In genomic region chr1:1000357-1001056, GRCh38 we compare ENCODE assay signal across 1 cellular context.
TF ChIP-seq lines count a peak whose summit lies in the region.

No MANE protein-coding gene starts in this region.

TF ChIP-seq in HepG2, 621 proteins besides CTCF, POLR2A, EP300 and RAD21 (continues in another document):
- peak; percentile 58 for TF ChIP-seq KLF12 (CRISPR knock-in tag; IDR thresholded peaks at IDR 0.05; ENCODE audit: borderline replicate concordance)
- TF ChIP-seq POGZ (CRISPR knock-in tag; IDR thresholded peaks at IDR 0.05), result peak; percentile 71
- no peak for TF ChIP-seq ZSCAN30 (CRISPR knock-in tag; IDR thresholded peaks at IDR 0.05)
- TF ChIP-seq SETDB1 (CRISPR knock-in tag; IDR thresholded peaks at IDR 0.05; ENCODE audit: borderline replicate concordance), result no peak
- TF ChIP-seq ZC3H13 (CRISPR knock-in tag; IDR thresholded peaks at IDR 0.05), result peak; percentile 56
- 0 out of 2 replicates have a peak, but pooled peaks have one; percentile 31 for TF ChIP-seq ZNF510 (CRISPR knock-in tag; IDR thresholded peaks at IDR 0.05; ENCODE audit: low read depth)
- no peak for TF ChIP-seq DDIT3 (CRISPR knock-in tag; IDR thresholded peaks at IDR 0.05)
- TF ChIP-seq IRF2 (CRISPR knock-in tag; IDR thresholded peaks at IDR 0.05), result peak; percentile 57; the same call in 1 of the 2 replicates
- TF ChIP-seq PHF20 (CRISPR knock-in tag; IDR thresholded peaks at IDR 0.05), result no peak
- TF ChIP-seq ZNF687 (CRISPR knock-in tag; IDR thresholded peaks at IDR 0.05), result peak; percentile 96
- no peak for TF ChIP-seq HNF4A (CRISPR knock-in tag; IDR thresholded peaks at IDR 0.05)
- TF ChIP-seq ZNF724P (CRISPR knock-in tag; IDR thresholded peaks at IDR 0.05; ENCODE audit: borderline replicate concordance), result peak; percentile 94; the same call in 1 of the 2 replicates
- TF ChIP-seq ZNF34 (CRISPR knock-in tag; IDR thresholded peaks at IDR 0.05; ENCODE audit: borderline replicate concordance), result no peak
- TF ChIP-seq RXRB (CRISPR knock-in tag; IDR thresholded peaks at IDR 0.05; ENCODE audit: borderline replicate concordance), result peak; percentile 24; the same call in 1 of the 2 replicates
- no peak for TF ChIP-seq FUBP1 (CRISPR knock-in tag; IDR thresholded peaks at IDR 0.05; ENCODE audit: borderline replicate concordance)
- TF ChIP-seq FLYWCH1 (CRISPR knock-in tag; IDR thresholded peaks at IDR 0.05), result no peak
- no peak for TF ChIP-seq SNAI1 (CRISPR knock-in tag; IDR thresholded peaks at IDR 0.05; ENCODE audit: borderline replicate concordance)
- 0 out of 2 replicates have a peak, but pooled peaks have one; percentile 31 for TF ChIP-seq GZF1 (CRISPR knock-in tag; IDR thresholded peaks at IDR 0.05)
- TF ChIP-seq HDAC2 (CRISPR knock-in tag; IDR thresholded peaks at IDR 0.05), result peak; percentile 78
- peak; percentile 79; the same call in 1 of the 2 replicates for TF ChIP-seq CENPT (CRISPR knock-in tag; IDR thresholded peaks at IDR 0.05; ENCODE audit: low read depth)
- TF ChIP-seq ZBTB7B (CRISPR knock-in tag; IDR thresholded peaks at IDR 0.05), result peak; percentile 86
- 0 out of 2 replicates have a peak, but pooled peaks have one; percentile 27 for TF ChIP-seq HMGXB3 (CRISPR knock-in tag; IDR thresholded peaks at IDR 0.05; ENCODE audit: borderline replicate concordance)
- no peak for TF ChIP-seq PHB2 (IDR thresholded peaks at IDR 0.05; ENCODE audit: partially characterized antibody)
- no peak for TF ChIP-seq ZNF432 (CRISPR knock-in tag; IDR thresholded peaks at IDR 0.05; ENCODE audit: borderline replicate concordance)
- TF ChIP-seq BORCS8-MEF2B (CRISPR knock-in tag; IDR thresholded peaks at IDR 0.05), result 0 out of 2 replicates have a peak, but pooled peaks have one; percentile 35
- no peak for TF ChIP-seq ZNF784 (CRISPR knock-in tag; IDR thresholded peaks at IDR 0.05; ENCODE audit: borderline replicate concordance)
- TF ChIP-seq ZBTB21 (CRISPR knock-in tag; IDR thresholded peaks at IDR 0.05), result peak; percentile 100
- TF ChIP-seq KMT2A (CRISPR knock-in tag; IDR thresholded peaks at IDR 0.05), result peak; percentile 61; the same call in 1 of the 2 replicates
- TF ChIP-seq DMTF1 (CRISPR knock-in tag; IDR thresholded peaks at IDR 0.05), result no peak
- peak; percentile 85 for TF ChIP-seq RBM22 (optimal IDR thresholded peaks at IDR 0.05; ENCODE audit: low read length)
- TF ChIP-seq ZNF605 (CRISPR knock-in tag; IDR thresholded peaks at IDR 0.05), result peak; percentile 81
- TF ChIP-seq PAWR (CRISPR knock-in tag; IDR thresholded peaks at IDR 0.05; ENCODE audit: borderline replicate concordance), result no peak
- no peak; the same call in 1 of the 2 replicates for TF ChIP-seq NFYB (CRISPR knock-in tag; IDR thresholded peaks at IDR 0.05)
- peak; percentile 95 for TF ChIP-seq ATF7-NPFF (CRISPR knock-in tag; IDR thresholded peaks at IDR 0.05; ENCODE audit: low read depth)
- TF ChIP-seq GRHL1 (CRISPR knock-in tag; conservative IDR thresholded peaks at IDR 0.05), result no peak
- peak; percentile 100 for TF ChIP-seq ATF3 (CRISPR knock-in tag; IDR thresholded peaks at IDR 0.05)
- TF ChIP-seq ELF1 (CRISPR knock-in tag; IDR thresholded peaks at IDR 0.05), result no peak
- no peak for TF ChIP-seq NFRKB (IDR thresholded peaks at IDR 0.05)
- no peak for TF ChIP-seq TCF7 (IDR thresholded peaks at IDR 0.05; ENCODE audit: low read depth)
- peak; percentile 72; the same call in 1 of the 2 replicates for TF ChIP-seq POLR2AphosphoS2 (IDR thresholded peaks at IDR 0.05; ENCODE audit: low read depth, low read length)
- peak; percentile 42; the same call in 1 of the 2 replicates for TF ChIP-seq ZNF567 (CRISPR knock-in tag; IDR thresholded peaks at IDR 0.05; ENCODE audit: borderline replicate concordance)
- TF ChIP-seq ZNF652 (CRISPR knock-in tag; IDR thresholded peaks at IDR 0.05; ENCODE audit: borderline replicate concordance, low read depth), result no peak
- TF ChIP-seq PHF5A (CRISPR knock-in tag; IDR thresholded peaks at IDR 0.05; ENCODE audit: low read depth, unreplicated experiment), result no peak
- TF ChIP-seq ELK4 (CRISPR knock-in tag; IDR thresholded peaks at IDR 0.05; ENCODE audit: borderline replicate concordance), result no peak
